8 cellular contexts compared by ENCODE assay signal in the genomic region with DNA sequence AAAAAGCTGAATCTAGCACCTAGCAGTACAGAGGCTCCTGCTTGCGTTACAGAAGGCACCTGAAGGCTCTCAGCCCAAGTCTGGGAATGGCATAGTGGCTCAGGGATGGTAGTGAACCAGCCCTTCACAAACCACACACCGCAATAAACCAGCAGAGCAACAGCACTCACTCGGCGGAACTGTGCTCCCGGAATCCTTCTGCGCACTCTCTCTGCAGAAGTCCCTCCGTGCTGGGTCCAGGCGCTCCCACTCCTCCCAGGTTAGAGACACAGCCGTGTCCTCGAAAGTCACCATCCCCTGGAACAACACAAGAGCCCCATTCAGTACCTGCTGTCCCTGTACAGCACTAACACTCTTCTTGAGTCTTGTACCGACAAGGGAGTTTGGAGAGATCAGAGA. TPM values are rescaled to one million over a fixed set of nuclear protein-coding genes. Genes with fewer than 3 reads are reported as not detected.
DNase-seq lines count a peak whose midpoint lies in the region; ATAC-seq and TF ChIP-seq lines count a peak whose summit lies in the region.

No MANE protein-coding gene starts in this region.

- peaks cover 9% of the 10 kb centered on the region for H3K9me3 ChIP-seq in CD8-positive, alpha-beta memory T cell (ENCODE audit: low read length)

- no peaks in the 10 kb centered on the region for H3K27me3 Mint-ChIP-seq in CD8-positive, alpha-beta memory T cell
- no peaks in the 10 kb centered on the region for H3K27me3 Mint-ChIP-seq in nephron progenitor cell (ENCODE audit: low read depth, poor library complexity)

- TF ChIP-seq CTCF in NB4 (IDR thresholded peaks at IDR 0.05; ENCODE audit: low read depth, low read length) (no peak), dorsolateral prefrontal cortex (IDR thresholded peaks at IDR 0.05 in 54 of 56, conservative IDR thresholded peaks at IDR 0.05 in 2 of 56; ENCODE audit: low read depth in 1 of 56, partially characterized antibody in 56 of 56) (no peak), nephron progenitor cell (IDR thresholded peaks at IDR 0.05) (no peak)

- no peak for DNase-seq in CD8-positive, alpha-beta memory T cell
- DNase-seq in NB4 (ENCODE audit: low read depth) = peak; percentile 64
- DNase-seq in dorsolateral prefrontal cortex = no peak
- no peak for DNase-seq in nephron progenitor cell
- DNase-seq in NCI-H2081 (lab: John Stamatoyannopoulos, UW) = no peak
- DNase-seq in central memory CD4-positive, alpha-beta T cell = no peak
- DNase-seq in NCI-H2029 (lab: John Stamatoyannopoulos, UW) = no peak

- peak overlapping the region; percentile 85 to 100 (median 98) for H3K27ac Mint-ChIP-seq in CD8-positive, alpha-beta memory T cell
- H3K27ac Mint-ChIP-seq in nephron progenitor cell = peak overlapping the region; percentile 76

- ATAC-seq in GM19452 (IDR thresholded peaks at IDR 0.05; ENCODE audit: unreplicated experiment) = no peak

- H3K4me3 ChIP-seq in CD8-positive, alpha-beta memory T cell (ENCODE audit: low read length) = peak overlapping the region; percentile 98
- H3K4me3 ChIP-seq in NB4 (ENCODE audit: low read depth, low read length) (peak overlapping the region; percentile 98), dorsolateral prefrontal cortex (peak overlapping the region; percentile 20 to 99 (median 94))

- POLR2A ChIA-PET in CD8-positive, alpha-beta memory T cell (lab: Charles Lee) = interaction anchor here (0.5 to 0.7 kb wide), 2 partner anchors 11 to 119 kb away, joined by 3 to 4 read pairs; no protein-coding TSS in a partner anchor

- peaks cover under 1 to 9% (median 9%) of the 10 kb centered on the region in 5 donors for H3K9me3 Mint-ChIP-seq in CD8-positive, alpha-beta memory T cell
- H3K9me3 Mint-ChIP-seq in nephron progenitor cell = peaks cover 42% of the 10 kb centered on the region

- H3K27me3 ChIP-seq in CD8-positive, alpha-beta memory T cell (ENCODE audit: insufficient read depth, low read length, poor library complexity, severe bottlenecking) = no peaks in the 10 kb centered on the region
- H3K27me3 ChIP-seq in dorsolateral prefrontal cortex = no peaks in the 10 kb centered on the region

- intact Hi-C loops in dorsolateral prefrontal cortex (cut with DNase I) = no loop called here

- H3K27ac ChIP-seq in CD8-positive, alpha-beta memory T cell (ENCODE audit: low read depth, low read length) = peak overlapping the region; percentile 99
- peak overlapping the region in 4 of 59 donors; percentile 38 to 97 (median 89) for H3K27ac ChIP-seq in dorsolateral prefrontal cortex

- H3K4me1 ChIP-seq in CD8-positive, alpha-beta memory T cell (ENCODE audit: insufficient read depth, low read length) = peaks cover 24% of the 10 kb centered on the region

- H3K36me3 Mint-ChIP-seq in CD8-positive, alpha-beta memory T cell = peaks cover 18 to 52% (median 20%) of the 10 kb centered on the region in 3 donors
- peaks cover 60% of the 10 kb centered on the region for H3K36me3 Mint-ChIP-seq in nephron progenitor cell (ENCODE audit: low read depth)

- CTCF ChIA-PET in CD8-positive, alpha-beta memory T cell (lab: Charles Lee) = no interaction called here

- peak overlapping the region; percentile 94 to 100 (median 99) for H3K4me3 Mint-ChIP-seq in CD8-positive, alpha-beta memory T cell
- peak overlapping the region; percentile 98 for H3K4me3 Mint-ChIP-seq in nephron progenitor cell

- H3K4me1 Mint-ChIP-seq in CD8-positive, alpha-beta memory T cell = peaks cover 21 to 45% (median 43%) of the 10 kb centered on the region in 3 donors
- peaks cover 28% of the 10 kb centered on the region for H3K4me1 Mint-ChIP-seq in nephron progenitor cell

- TF ChIP-seq POLR2A in NB4 (IDR thresholded peaks at IDR 0.05; ENCODE audit: extremely low read depth, insufficient read length) = no peak

- H3K36me3 ChIP-seq in CD8-positive, alpha-beta memory T cell (ENCODE audit: insufficient read depth, low read length) = peaks cover 14% of the 10 kb centered on the region

RNA-seq across cellular contexts. Expression of a gene that starts 1.5 kb away (rescaled TPM):
- total RNA-seq in CD8-positive, alpha-beta memory T cell = 10 to 100 TPM; 34.1 to 35.0 TPM
- polyA plus RNA-seq in CD8-positive, alpha-beta memory T cell = 65.6 TPM
- 10 to 100 TPM; 15.6 to 37.7 (median 22.6) TPM for total RNA-seq in dorsolateral prefrontal cortex

RNA-seq across cellular contexts. Expression of a gene that starts 5.9 kb away (rescaled TPM):
- total RNA-seq in CD8-positive, alpha-beta memory T cell = 1 to 10 TPM; 8.4 TPM
- polyA plus RNA-seq in CD8-positive, alpha-beta memory T cell = 5.0 TPM
- 10 to 100 TPM; 10.7 to 19.7 (median 14.4) TPM for total RNA-seq in dorsolateral prefrontal cortex

RNA-seq across cellular contexts. Expression of a gene that starts 25.9 kb away (rescaled TPM):
- total RNA-seq in CD8-positive, alpha-beta memory T cell = 10 to 100 TPM; 12.3 to 12.5 TPM
- polyA plus RNA-seq in CD8-positive, alpha-beta memory T cell = 6.1 TPM
- total RNA-seq in dorsolateral prefrontal cortex = 10 to 100 TPM; 11.6 to 35.5 (median 20.6) TPM

RNA-seq across cellular contexts. Expression of a gene that starts 32.6 kb away (rescaled TPM):
- total RNA-seq in CD8-positive, alpha-beta memory T cell = 100 to 1,000 TPM; 438 to 456 TPM
- polyA plus RNA-seq in CD8-positive, alpha-beta memory T cell = 439 TPM
- 100 to 1,000 TPM; 128 to 423 (median 260) TPM for total RNA-seq in dorsolateral prefrontal cortex

RNA-seq across cellular contexts. Expression of a gene that starts 53.4 kb away (rescaled TPM):
- 1 to 10 TPM; 7.9 to 8.4 TPM for total RNA-seq in CD8-positive, alpha-beta memory T cell
- 7.6 TPM for polyA plus RNA-seq in CD8-positive, alpha-beta memory T cell
- total RNA-seq in dorsolateral prefrontal cortex = 10 to 100 TPM in 8 of 120 experiments, 1 to 10 TPM in 112; 5.4 to 10.6 (median 8.1) TPM
